In the genomic region with DNA sequence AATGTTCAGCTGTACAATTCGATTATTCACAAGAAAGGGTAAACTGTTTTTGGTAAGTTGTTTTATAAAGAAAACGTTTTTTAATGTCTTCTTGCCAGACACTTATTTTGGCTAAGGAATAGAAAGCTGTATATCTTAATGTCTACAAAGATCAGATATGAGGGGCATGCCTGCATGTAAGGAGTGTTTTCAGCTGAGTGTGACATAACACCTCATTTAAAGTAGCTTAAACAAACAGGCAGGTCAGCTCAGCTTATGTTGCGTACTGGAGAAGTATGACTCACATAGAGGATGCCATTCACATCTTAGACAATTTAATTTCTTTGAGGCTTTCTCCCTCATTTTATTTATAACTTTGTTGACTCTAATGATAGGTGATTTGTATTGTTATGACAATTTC, we compare ENCODE assay signal across 17 cellular contexts. TPM values are rescaled to one million over a fixed set of nuclear protein-coding genes. Genes with fewer than 3 reads are reported as not detected.
DNase-seq lines count a peak whose midpoint lies in the region; ATAC-seq, FAIRE-seq and TF ChIP-seq lines count a peak whose summit lies in the region.
"Had no signal": no experiment of that assay in that cellular context is flagged by ENCODE, and none has a peak within 500 bp of the region (broad histone marks: within the 10 kb centered on the region; RNA-seq: fewer than 3 reads in every experiment).

No MANE protein-coding gene starts in this region.

- POLR2A ChIA-PET in endothelial cell of umbilical vein (lab: Charles Lee) = no interaction called here

- CTCF ChIA-PET in endothelial cell of umbilical vein (lab: Charles Lee) = no interaction called here

- ATAC-seq in GM18502 (IDR thresholded peaks at IDR 0.05; ENCODE audit: poor library complexity, unreplicated experiment) = no peak
- ATAC-seq: naive thymus-derived CD8-positive, alpha-beta T cell had no signal

- H3K4me3 Mint-ChIP-seq in T-helper 2 cell treated with Interferon-gamma antibody and Interleukin-4, amounts not matched to agents 5 μg/mL and 100 μg/mL, for 36 hours = no peak overlapping the region
- H3K4me3 Mint-ChIP-seq: naive thymus-derived CD8-positive, alpha-beta T cell had no signal

- no peaks in the 10 kb centered on the region for H4K20me1 ChIP-seq in endothelial cell of umbilical vein (replicated peaks; ENCODE audit: control insufficient read depth, extremely low read depth, insufficient read depth, low read length)

- intact Hi-C loops in endothelial cell of umbilical vein (cut with micrococcal nuclease) = no loop called here

- no peaks in the 10 kb centered on the region for H3K36me3 ChIP-seq in endothelial cell of umbilical vein (ENCODE audit: control insufficient read depth in 2 of 2, extremely low read depth in 1 of 2, insufficient read depth in 2 of 2, low read length in 2 of 2)
- no peaks in the 10 kb centered on the region for H3K36me3 ChIP-seq in parathyroid adenoma (ENCODE audit: control insufficient read depth, insufficient read depth, low read length)
- H3K36me3 ChIP-seq: left ventricle myocardium inferior, prostate gland had no signal

- dilution Hi-C loops in endothelial cell of umbilical vein (cut with MboI; ENCODE audit: extremely low pct_ligation_motif_present, low sequenced_read_pairs) = no loop called here

- no TSS peak for BruUV-seq in endothelial cell of umbilical vein (replicated peaks; lab: Mats Ljungman, UMichigan)

- no peak for DNase-seq in GM12891 (ENCODE audit: insufficient read length, low spot score)
- peak; percentile 17 for DNase-seq in NCI-H510A treated with DMSO at 0.1 percent for 48 hours (lab: John Stamatoyannopoulos, UW)
- DNase-seq in endothelial cell of umbilical vein (ENCODE audit: low read depth, low spot score) = peak; percentile 10
- no peak for DNase-seq in mucosa of gallbladder (ENCODE audit: low spot score)
- no peak for DNase-seq in T-helper 2 cell treated with Interferon-gamma antibody and Interleukin-4, amounts not matched to agents 5 μg/mL and 100 μg/mL, for 36 hours (ENCODE audit: low spot score)
- DNase-seq: activated effector memory CD4-positive, alpha-beta T cell treated with Interleukin-2 at 50 U/mL for 16 hours; aorta; C1 segment of cervical spinal cord; DND-41; dorsolateral prefrontal cortex; left ventricle myocardium inferior; naive thymus-derived CD8-positive, alpha-beta T cell; NCI-H2081 treated with DMSO at 0.1 percent for 48 hours had no signal

- TF ChIP-seq POLR2A in GM12891 (IDR thresholded peaks at IDR 0.05; ENCODE audit: low read depth, low read length) (no peak), endothelial cell of umbilical vein (IDR thresholded peaks at IDR 0.05; ENCODE audit: low read depth, low read length) (no peak)

- H3K79me2 ChIP-seq in endothelial cell of umbilical vein (ENCODE audit: control insufficient read depth, insufficient read depth, low read length) = no peaks in the 10 kb centered on the region
- no peaks in the 10 kb centered on the region for H3K79me2 ChIP-seq in parathyroid adenoma

- H3K9me1 ChIP-seq in endothelial cell of umbilical vein (replicated peaks; ENCODE audit: control insufficient read depth, extremely low read depth, insufficient read depth, low read length) = no peaks in the 10 kb centered on the region

- H3K27me3 ChIP-seq in endothelial cell of umbilical vein (ENCODE audit: control insufficient read depth in 2 of 2, insufficient read depth in 2 of 2, low read length in 2 of 2) = peaks cover 0 to 3% of the 10 kb centered on the region in 2 experiments
- H3K27me3 ChIP-seq in parathyroid adenoma (ENCODE audit: control insufficient read depth, insufficient read depth, low read length) = no peaks in the 10 kb centered on the region

- H2AFZ ChIP-seq in endothelial cell of umbilical vein (ENCODE audit: low read depth, low read length) (no peak overlapping the region), parathyroid adenoma (no peak overlapping the region)

- H3K4me2 ChIP-seq in endothelial cell of umbilical vein (ENCODE audit: insufficient read depth, low read length) (no peak overlapping the region), parathyroid adenoma (ENCODE audit: low read length) (peak overlapping the region; percentile 8)

- peaks cover 46% of the 10 kb centered on the region for H3K36me3 Mint-ChIP-seq in T-helper 2 cell treated with Interferon-gamma antibody and Interleukin-4, amounts not matched to agents 5 μg/mL and 100 μg/mL, for 36 hours (ENCODE audit: low read depth)

- no peaks in the 10 kb centered on the region for H3K4me1 ChIP-seq in endothelial cell of umbilical vein (ENCODE audit: control insufficient read depth, extremely low read depth, insufficient read depth, low read length)
- H3K4me1 ChIP-seq in parathyroid adenoma = no peaks in the 10 kb centered on the region
- H3K4me1 ChIP-seq: left ventricle myocardium inferior, prostate gland had no signal

- H3K9me3 ChIP-seq in endothelial cell of umbilical vein (replicated peaks; ENCODE audit: control insufficient read depth, insufficient read depth, low read length) = no peaks in the 10 kb centered on the region
- H3K9me3 ChIP-seq in parathyroid adenoma (ENCODE audit: control insufficient read depth, low read length) = no peaks in the 10 kb centered on the region
- H3K9me3 ChIP-seq: left ventricle myocardium inferior, prostate gland had no signal

- H3K9ac ChIP-seq in endothelial cell of umbilical vein (replicated peaks; ENCODE audit: extremely low read depth, insufficient read depth, low read length) (no peak overlapping the region), parathyroid adenoma (no peak overlapping the region)

- H3K27ac ChIP-seq in endothelial cell of umbilical vein (ENCODE audit: insufficient read depth, low read depth, low read length) (no peak overlapping the region), parathyroid adenoma (no peak overlapping the region)
- H3K27ac ChIP-seq: dorsolateral prefrontal cortex, left ventricle myocardium inferior, prostate gland, RWPE1 had no signal

- H3K4me1 Mint-ChIP-seq in T-helper 2 cell treated with Interferon-gamma antibody and Interleukin-4, amounts not matched to agents 5 μg/mL and 100 μg/mL, for 36 hours (ENCODE audit: low read depth) = peaks cover 20% of the 10 kb centered on the region

- peak; percentile 28 for FAIRE-seq in GM12891 (lab: Jason Lieb, UNC)
- no peak for FAIRE-seq in endothelial cell of umbilical vein (lab: Jason Lieb, UNC)

- no peaks in the 10 kb centered on the region for H3K27me3 Mint-ChIP-seq in T-helper 2 cell treated with Interferon-gamma antibody and Interleukin-4, amounts not matched to agents 5 μg/mL and 100 μg/mL, for 36 hours (ENCODE audit: low read depth)
- H3K27me3 Mint-ChIP-seq: naive thymus-derived CD8-positive, alpha-beta T cell had no signal

- no peak overlapping the region for H3K27ac Mint-ChIP-seq in T-helper 2 cell treated with Interferon-gamma antibody and Interleukin-4, amounts not matched to agents 5 μg/mL and 100 μg/mL, for 36 hours

- H3K4me3 ChIP-seq in endothelial cell of umbilical vein (replicated peaks in 1 of 3; ENCODE audit: insufficient read depth in 1 of 3, low read depth in 1 of 3, low read length in 3 of 3) (no peak overlapping the region), parathyroid adenoma (ENCODE audit: low read depth, low read length) (no peak overlapping the region)
- H3K4me3 ChIP-seq: dorsolateral prefrontal cortex, left ventricle myocardium inferior, prostate gland had no signal

- no peaks in the 10 kb centered on the region for H3K9me3 Mint-ChIP-seq in T-helper 2 cell treated with Interferon-gamma antibody and Interleukin-4, amounts not matched to agents 5 μg/mL and 100 μg/mL, for 36 hours

- no peak for TF ChIP-seq CTCF in endothelial cell of umbilical vein (IDR thresholded peaks at IDR 0.05; ENCODE audit: extremely low read depth in 1 of 2, insufficient read depth in 1 of 2, low read depth in 1 of 2, low read length in 2 of 2)
- no peak for TF ChIP-seq CTCF in parathyroid adenoma (IDR thresholded peaks at IDR 0.05)

TF ChIP-seq in GM12891, 5 proteins besides CTCF, POLR2A, EP300 and RAD21:
- TF ChIP-seq POU2F2 (IDR thresholded peaks at IDR 0.05; ENCODE audit: low read depth, low read length) (no peak), TAF1 (IDR thresholded peaks at IDR 0.05; ENCODE audit: low read depth, low read length) (no peak), PAX5 (IDR thresholded peaks at IDR 0.05; ENCODE audit: insufficient read depth, low read length, severe bottlenecking) (no peak), SPI1 (IDR thresholded peaks at IDR 0.05; ENCODE audit: low read depth, low read length) (no peak), POLR2AphosphoS5 (IDR thresholded peaks at IDR 0.05; ENCODE audit: low read depth, low read length) (no peak)

TF ChIP-seq in endothelial cell of umbilical vein, 7 proteins besides CTCF, POLR2A, EP300 and RAD21 (continues in another document):
- TF ChIP-seq FOS (IDR thresholded peaks at IDR 0.05; ENCODE audit: borderline replicate concordance, insufficient read depth, low read length) (no peak), POLR2AphosphoS5 (IDR thresholded peaks at IDR 0.05; ENCODE audit: insufficient read depth, low read depth, low read length) (no peak), MYC (IDR thresholded peaks at IDR 0.05; ENCODE audit: low read depth, low read length) (no peak)
- TF ChIP-seq, protein P1, sequence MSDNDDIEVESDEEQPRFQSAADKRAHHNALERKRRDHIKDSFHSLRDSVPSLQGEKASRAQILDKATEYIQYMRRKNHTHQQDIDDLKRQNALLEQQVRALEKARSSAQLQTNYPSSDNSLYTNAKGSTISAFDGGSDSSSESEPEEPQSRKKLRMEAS (IDR thresholded peaks at IDR 0.05; ENCODE audit: insufficient read depth, insufficient read length) = no peak

RNA-seq across cellular contexts. Expression of a gene that starts 30.4 kb away (rescaled TPM):
- 27.1 TPM for polyA plus RNA-seq in GM12891 (2012; ENCODE audit: low read depth, missing spikeins)
- 25.3 and 29.1 TPM in 2 replicates for total RNA-seq in endothelial cell of umbilical vein
- 25.3 and 31.0 TPM in 2 replicates for polyA plus RNA-seq in endothelial cell of umbilical vein
- polyA plus RNA-seq in endothelial cell of umbilical vein (2011; cell fraction: cytosol; rRNA removed) = 28.7 and 28.9 TPM in 2 replicates
- 12.8 and 17.5 TPM in 2 replicates for polyA plus RNA-seq in endothelial cell of umbilical vein (2011; cell fraction: nucleus; rRNA removed)
- polyA plus RNA-seq in endothelial cell of umbilical vein (2012) = 24.0 and 30.5 TPM in 2 replicates
- 17.2 and 17.5 TPM in 2 replicates for polyA minus RNA-seq in endothelial cell of umbilical vein
- polyA minus RNA-seq in endothelial cell of umbilical vein (2011; cell fraction: cytosol; rRNA and poly(A)+ RNA removed) = 5.9 TPM
- polyA minus RNA-seq in endothelial cell of umbilical vein (2011; cell fraction: nucleus; rRNA and poly(A)+ RNA removed) = 10.6 and 13.9 TPM in 2 replicates
- 46.5 TPM for total RNA-seq in mucosa of gallbladder

RNA-seq across cellular contexts. Expression of a gene that starts 47.2 kb away (rescaled TPM):
- 29.4 TPM for polyA plus RNA-seq in GM12891 (2012; ENCODE audit: low read depth, missing spikeins)
- total RNA-seq in endothelial cell of umbilical vein = not detected in 2 replicates
- not detected in 2 replicates for polyA plus RNA-seq in endothelial cell of umbilical vein
- polyA plus RNA-seq in endothelial cell of umbilical vein (2011; cell fraction: cytosol; rRNA removed) = not detected in 2 replicates
- polyA plus RNA-seq in endothelial cell of umbilical vein (2011; cell fraction: nucleus; rRNA removed) = not detected in 2 replicates
- not detected in 2 replicates for polyA plus RNA-seq in endothelial cell of umbilical vein (2012)
- 0.19 TPM in 1 of 2 replicates, not detected in the other for polyA minus RNA-seq in endothelial cell of umbilical vein
- not detected for polyA minus RNA-seq in endothelial cell of umbilical vein (2011; cell fraction: cytosol; rRNA and poly(A)+ RNA removed)
- polyA minus RNA-seq in endothelial cell of umbilical vein (2011; cell fraction: nucleus; rRNA and poly(A)+ RNA removed) = not detected in 2 replicates
- total RNA-seq in mucosa of gallbladder = 23.3 TPM

Comparison
In these comparisons a context has a peak if more than half of its experiments do, and no peak if none do; other contexts are left out.
1. DNase-seq: peak in NCI-H510A treated with DMSO at 0.1 percent for 48 hours (single experiment) and endothelial cell of umbilical vein (single experiment); none in GM12891 (single experiment), mucosa of gallbladder (single experiment) and T-helper 2 cell treated with Interferon-gamma antibody and Interleukin-4, amounts not matched to agents 5 μg/mL and 100 μg/mL, for 36 hours (single experiment).
2. RNA of a gene that starts 47.2 kb away (total RNA-seq): 23.3 TPM in mucosa of gallbladder (single experiment); not detected in endothelial cell of umbilical vein; every median in the first group is over 10 times any median in the second.